25 cellular contexts compared by ENCODE assay signal in genomic region chr11:19966927-19967326, GRCh38.
"Had no signal": no experiment of that assay in that cellular context is flagged by ENCODE, and none has a peak within 500 bp of the region (broad histone marks: within the 10 kb centered on the region; RNA-seq: fewer than 3 reads in every experiment).

No MANE protein-coding gene starts in this region.

- H3K4me3 ChIP-seq: esophagus squamous epithelium, gastrocnemius medialis, heart right ventricle, left lung, lower lobe of right lung, mucosa of descending colon had no signal

- H3K27me3 ChIP-seq: esophagus squamous epithelium, gastrocnemius medialis, heart right ventricle, left lung had no signal

- H3K9me3 ChIP-seq: esophagus squamous epithelium, gastrocnemius medialis, heart right ventricle, left lung, lower lobe of right lung, mucosa of descending colon had no signal

- H3K4me1 ChIP-seq: gastrocnemius medialis, left lung, lower lobe of right lung had no signal

- DNase-seq: cortex of kidney; effector CD8-positive, alpha-beta T cell; effector memory CD8-positive, alpha-beta T cell; endodermal cell; erythroblast; esophagus squamous epithelium; foreskin fibroblast; foreskin melanocyte; gastrocnemius medialis; glutamatergic neuron; head of caudate nucleus; heart right ventricle; hippocampal formation; islet precursor cell; left cardiac atrium; left lung; left ventricle myocardium superior; lower lobe of right lung; mesenchymal stem cell; mucosa of descending colon; naive B cell had no signal

- H3K36me3 ChIP-seq: gastrocnemius medialis had no signal

- H3K27ac ChIP-seq: epithelial cell of prostate, esophagus squamous epithelium, gastrocnemius medialis, heart right ventricle, left lung, lower lobe of right lung had no signal

- FAIRE-seq: colon, endometrium had no signal

- ATAC-seq: effector memory CD8-positive, alpha-beta T cell; esophagus mucosa; gastrocnemius medialis; heart right ventricle; left cardiac atrium; left lung; left ventricle myocardium superior; lower lobe of right lung; mucosa of descending colon had no signal
